In genomic region chr17:80261159-80261894, GRCh38 we compare ENCODE assay signal across 8 cellular contexts. TPM values are rescaled to one million over a fixed set of nuclear protein-coding genes. Genes with fewer than 3 reads are reported as not detected.
DNase-seq lines count a peak whose midpoint lies in the region; ATAC-seq and TF ChIP-seq lines count a peak whose summit lies in the region.

No MANE protein-coding gene starts in this region.

- ATAC-seq in CD4-positive, CD25-positive, alpha-beta regulatory T cell (ENCODE audit: low read depth in 2 of 2): peak; percentile 36 to 44
- ATAC-seq in HG03342 (IDR thresholded peaks at IDR 0.05; ENCODE audit: unreplicated experiment) (peak; percentile 1), Right ventricle myocardium superior (ENCODE audit: poor library complexity) (peak; percentile 32), HG02938 (IDR thresholded peaks at IDR 0.05; ENCODE audit: unreplicated experiment) (no peak), HG03469 (IDR thresholded peaks at IDR 0.05; ENCODE audit: unreplicated experiment) (no peak)
- peak; percentile 3 to 8 for ATAC-seq in activated naive CD4-positive, alpha-beta T cell treated with anti-CD3 and anti-CD28 coated beads, Interleukin-2, amount 50 U/mL, for 72 hours

- H3K9me3 Mint-ChIP-seq in CD4-positive, CD25-positive, alpha-beta regulatory T cell: no peaks in the 10 kb centered on the region
- peaks cover 0 to 4% of the 10 kb centered on the region in 2 donors for H3K9me3 Mint-ChIP-seq in activated naive CD4-positive, alpha-beta T cell treated with anti-CD3 and anti-CD28 coated beads, Interleukin-2, amount 50 U/mL, for 72 hours
- H3K9me3 Mint-ChIP-seq in osteocyte (ENCODE audit: unreplicated experiment): no peaks in the 10 kb centered on the region

- peaks cover 13% of the 10 kb centered on the region for H3K36me3 Mint-ChIP-seq in CD4-positive, CD25-positive, alpha-beta regulatory T cell
- H3K36me3 Mint-ChIP-seq in activated naive CD4-positive, alpha-beta T cell treated with anti-CD3 and anti-CD28 coated beads, Interleukin-2, amount 50 U/mL, for 72 hours: peaks cover 40 to 44% of the 10 kb centered on the region in 2 donors
- H3K36me3 Mint-ChIP-seq in osteocyte (ENCODE audit: unreplicated experiment): peaks cover 14% of the 10 kb centered on the region

- TF ChIP-seq CTCF in osteocyte (IDR thresholded peaks at IDR 0.05): no peak

- peaks cover 3 to 65% (median 42%) of the 10 kb centered on the region in 4 donors for H3K4me1 Mint-ChIP-seq in CD4-positive, CD25-positive, alpha-beta regulatory T cell
- H3K4me1 Mint-ChIP-seq in osteocyte (ENCODE audit: unreplicated experiment): peaks cover 26% of the 10 kb centered on the region

- H3K4me1 ChIP-seq in CD4-positive, CD25-positive, alpha-beta regulatory T cell (ENCODE audit: control insufficient read depth, insufficient read depth, low read length, poor library complexity, severe bottlenecking): peaks cover 72% of the 10 kb centered on the region

- H3K27ac ChIP-seq in CD4-positive, CD25-positive, alpha-beta regulatory T cell (ENCODE audit: insufficient read depth, low read length, poor library complexity, severe bottlenecking): peak overlapping the region; percentile 92

- no peaks in the 10 kb centered on the region for H3K27me3 ChIP-seq in CD4-positive, CD25-positive, alpha-beta regulatory T cell (ENCODE audit: control insufficient read depth, insufficient read depth, low read length)

- H3K4me3 Mint-ChIP-seq in CD4-positive, CD25-positive, alpha-beta regulatory T cell: peak overlapping the region; percentile 94 to 96 (median 96)
- peak overlapping the region; percentile 82 for H3K4me3 Mint-ChIP-seq in osteocyte (ENCODE audit: unreplicated experiment)

- no peaks in the 10 kb centered on the region for H3K36me3 ChIP-seq in CD4-positive, CD25-positive, alpha-beta regulatory T cell (ENCODE audit: control insufficient read depth, insufficient read depth, low read length)

- DNase-seq in CD4-positive, CD25-positive, alpha-beta regulatory T cell: peak; percentile 50 to 89 (median 78)
- DNase-seq in RPMI8226 (peak; percentile 39), Right ventricle myocardium superior (peak; percentile 68), osteocyte (ENCODE audit: extremely low spot score, unreplicated experiment) (no peak)
- peak; percentile 67 to 74 for DNase-seq in activated naive CD4-positive, alpha-beta T cell treated with anti-CD3 and anti-CD28 coated beads, Interleukin-2, amount 50 U/mL, for 72 hours (ENCODE audit: low spot score in 2 of 2)

- H3K9me3 ChIP-seq in CD4-positive, CD25-positive, alpha-beta regulatory T cell (ENCODE audit: control insufficient read depth in 2 of 2, low read length in 2 of 2): no peaks in the 10 kb centered on the region

- intact Hi-C loops in Right ventricle myocardium superior (cut with DNase I): no loop called here

- H3K4me3 ChIP-seq in CD4-positive, CD25-positive, alpha-beta regulatory T cell (ENCODE audit: low read depth, low read length): peak overlapping the region; percentile 69

- peak overlapping the region; percentile 95 to 99 (median 98) for H3K27ac Mint-ChIP-seq in CD4-positive, CD25-positive, alpha-beta regulatory T cell
- H3K27ac Mint-ChIP-seq in activated naive CD4-positive, alpha-beta T cell treated with anti-CD3 and anti-CD28 coated beads, Interleukin-2, amount 50 U/mL, for 72 hours: peak overlapping the region; percentile 93 to 96
- peak overlapping the region; percentile 86 for H3K27ac Mint-ChIP-seq in osteocyte (ENCODE audit: unreplicated experiment)

- no peaks in the 10 kb centered on the region for H3K27me3 Mint-ChIP-seq in CD4-positive, CD25-positive, alpha-beta regulatory T cell
- H3K27me3 Mint-ChIP-seq in osteocyte (ENCODE audit: unreplicated experiment): no peaks in the 10 kb centered on the region

RNA-seq across cellular contexts. Expression of gene RNF213, which starts 0.7 kb away (rescaled TPM):
- total RNA-seq in CD4-positive, CD25-positive, alpha-beta regulatory T cell: 666 TPM
- polyA plus RNA-seq in CD4-positive, CD25-positive, alpha-beta regulatory T cell: 10 to 100 TPM; 27.6 to 33.7 (median 31.2) TPM
- 100 to 1,000 TPM; 415 to 602 TPM for total RNA-seq in activated naive CD4-positive, alpha-beta T cell treated with anti-CD3 and anti-CD28 coated beads, Interleukin-2, amount 50 U/mL, for 72 hours
- total RNA-seq in Right ventricle myocardium superior (29.9 TPM), osteocyte (106 and 131 TPM in 2 replicates)

RNA-seq across cellular contexts. Expression of gene SLC26A11, which starts 41.1 kb away (rescaled TPM):
- 75.9 TPM for total RNA-seq in CD4-positive, CD25-positive, alpha-beta regulatory T cell
- 10 to 100 TPM in 1 of 4 donors, 1 to 10 TPM in 3; 7.7 to 10.2 (median 8.1) TPM for polyA plus RNA-seq in CD4-positive, CD25-positive, alpha-beta regulatory T cell
- 10 to 100 TPM in 1 of 2 donors, 1 to 10 TPM in 1; 7.5 to 13.1 TPM for total RNA-seq in activated naive CD4-positive, alpha-beta T cell treated with anti-CD3 and anti-CD28 coated beads, Interleukin-2, amount 50 U/mL, for 72 hours
- total RNA-seq in Right ventricle myocardium superior (5.1 TPM), osteocyte (30.1 and 34.7 TPM in 2 replicates)

RNA-seq across cellular contexts. Expression of gene SGSH, which starts 41.2 kb away (rescaled TPM):
- 138 TPM for total RNA-seq in CD4-positive, CD25-positive, alpha-beta regulatory T cell
- 10 to 100 TPM; 43.8 to 48.4 (median 46.7) TPM for polyA plus RNA-seq in CD4-positive, CD25-positive, alpha-beta regulatory T cell
- 10 to 100 TPM; 34.8 to 39.0 TPM for total RNA-seq in activated naive CD4-positive, alpha-beta T cell treated with anti-CD3 and anti-CD28 coated beads, Interleukin-2, amount 50 U/mL, for 72 hours
- total RNA-seq in Right ventricle myocardium superior (13.4 TPM), osteocyte (67.2 and 71.0 TPM in 2 replicates)

Comparison
In these comparisons a context has a peak if more than half of its experiments do, and no peak if none do; other contexts are left out.
1. ATAC-seq: peak in CD4-positive, CD25-positive, alpha-beta regulatory T cell (2 of 2), HG03342 (single experiment), activated naive CD4-positive, alpha-beta T cell treated with anti-CD3 and anti-CD28 coated beads, Interleukin-2, amount 50 U/mL, for 72 hours (2 of 2) and Right ventricle myocardium superior (single experiment); none in HG02938 (single experiment) and HG03469 (single experiment).
2. Peak in every context shown above with its lines, with median percentiles within 50 percentile points of each other: H3K27ac Mint-ChIP-seq.